ENCODE assay signal across 8 cellular contexts in the genomic region with DNA sequence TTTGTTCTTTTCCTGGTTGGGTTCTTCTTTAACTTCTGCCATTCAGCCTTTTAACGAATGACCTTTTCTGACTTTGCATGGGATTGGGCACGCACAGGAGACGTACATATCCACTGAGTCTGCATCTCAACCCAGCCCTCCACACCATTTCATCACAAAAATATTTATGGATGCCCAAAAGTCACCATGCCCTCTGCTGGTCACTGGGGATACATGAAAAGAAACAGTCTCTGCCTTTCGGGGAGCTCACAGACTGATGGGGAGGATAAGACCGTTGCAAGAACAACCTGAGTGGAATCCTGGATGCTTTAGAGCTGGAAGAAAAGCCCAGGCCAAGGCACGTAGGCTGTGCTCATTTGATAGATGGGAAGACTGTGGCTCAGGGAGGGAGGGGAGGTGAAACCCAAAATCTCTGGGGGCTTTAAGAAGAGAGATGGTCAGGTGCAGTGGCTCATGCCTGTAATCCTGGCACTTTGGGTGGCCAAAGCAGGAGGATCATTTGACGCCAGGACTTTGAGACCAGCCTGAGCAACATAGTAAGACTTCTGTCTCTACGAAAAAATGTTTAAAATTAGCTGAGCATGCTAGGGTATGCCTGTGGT. TPM values are rescaled to one million over a fixed set of nuclear protein-coding genes. Genes with fewer than 3 reads are reported as not detected.
DNase-seq lines count a peak whose midpoint lies in the region; ATAC-seq, FAIRE-seq and TF ChIP-seq lines count a peak whose summit lies in the region.

No MANE protein-coding gene starts in this region.

- no peak for TF ChIP-seq EP300 in GM12878 (IDR thresholded peaks at IDR 0.05; ENCODE audit: borderline replicate concordance in 1 of 2, control insufficient read depth in 1 of 2, low read depth in 2 of 2, low read length in 2 of 2)

- no peak overlapping the region for H3K4me2 ChIP-seq in GM12878 (ENCODE audit: control insufficient read depth, insufficient read depth)

- H3K9me3 ChIP-seq in GM12878 (replicated peaks; ENCODE audit: control insufficient read depth, insufficient read depth, low read length) = no peaks in the 10 kb centered on the region
- H3K9me3 ChIP-seq in kidney (ENCODE audit: control insufficient read depth in 1 of 2, low read length in 2 of 2) = no peaks in the 10 kb centered on the region
- H3K9me3 ChIP-seq in testis = no peaks in the 10 kb centered on the region

- H3K36me3 ChIP-seq in GM12878 (ENCODE audit: control insufficient read depth in 2 of 2, insufficient read depth in 2 of 2, low read length in 1 of 2) = no peaks in the 10 kb centered on the region
- H3K36me3 ChIP-seq in kidney (ENCODE audit: control insufficient read depth in 1 of 2, insufficient read depth in 2 of 2, low read length in 2 of 2) = no peaks in the 10 kb centered on the region
- no peaks in the 10 kb centered on the region for H3K36me3 ChIP-seq in testis (ENCODE audit: low read depth, missing control alignments)

- H3K27me3 ChIP-seq in GM12878 (replicated peaks in 1 of 2; ENCODE audit: control insufficient read depth in 2 of 2, insufficient read depth in 2 of 2, low read length in 1 of 2) (no peaks in the 10 kb centered on the region; a peak in 2 of 4 replicates), testis (no peaks in the 10 kb centered on the region)

- CTCF ChIA-PET in GM12878 (lab: Yijun Ruan, JAX) = interaction anchor here (0.5 to 2.3 kb wide), 25 partner anchors 9 to 269 kb away, joined by 3 to 31 read pairs (median 4); a partner anchor contains a TSS

- peak; percentile 92 for ATAC-seq in GM12878
- ATAC-seq in GM19397 (IDR thresholded peaks at IDR 0.05; ENCODE audit: unreplicated experiment) = no peak
- no peak for ATAC-seq in HG02759 (IDR thresholded peaks at IDR 0.05; ENCODE audit: unreplicated experiment)

- no peak overlapping the region for H2AFZ ChIP-seq in GM12878 (ENCODE audit: control insufficient read depth, low read depth, low read length)

- SMC1A ChIA-PET in GM12878 (lab: Charles Lee; ENCODE audit: uncharacterized antibody, unreplicated experiment) = interaction anchor here (0.6 to 2.8 kb wide), 13 partner anchors 9 to 101 kb away, joined by 3 to 14 read pairs (median 3); no protein-coding TSS in a partner anchor

- no peak overlapping the region for H3K27ac ChIP-seq in GM12878 (ENCODE audit: control insufficient read depth, insufficient read depth)
- H3K27ac ChIP-seq in kidney (ENCODE audit: low read depth in 2 of 2, low read length in 2 of 2) = no peak overlapping the region
- H3K27ac ChIP-seq in testis = no peak overlapping the region

- H3K4me1 ChIP-seq in GM12878 (ENCODE audit: control insufficient read depth, insufficient read depth, low read length) (no peaks in the 10 kb centered on the region), kidney (ENCODE audit: control insufficient read depth in 1 of 2, insufficient read depth in 1 of 2, low read depth in 1 of 2, low read length in 2 of 2) (no peaks in the 10 kb centered on the region), testis (no peaks in the 10 kb centered on the region)

- FAIRE-seq in GM12878 (lab: Jason Lieb, UNC) (peak; percentile 13), kidney (lab: Jason Lieb, UNC) (no peak)

- POLR2A ChIA-PET in GM12878 (lab: Charles Lee) = no interaction called here

- TF ChIP-seq RAD21 in GM12878 (IDR thresholded peaks at IDR 0.05; ENCODE audit: insufficient read depth, low read depth, low read length) = peak; percentile 49

- no peak for DNase-seq in AG09319 (ENCODE audit: extremely low read depth, low read depth)
- peak; percentile 51 for DNase-seq in GM12865 (ENCODE audit: low read depth)
- DNase-seq in NCI-H69 (lab: John Stamatoyannopoulos, UW) = peak; percentile 52
- no peak for DNase-seq in GM12878 (ENCODE audit: low read depth, low spot score)
- no peak for DNase-seq in kidney
- DNase-seq in testis = peak; percentile 49

- TF ChIP-seq CTCF in AG09319 (IDR thresholded peaks at IDR 0.05; ENCODE audit: low read depth, low read length) (peak; percentile 77), GM12865 (IDR thresholded peaks at IDR 0.05; ENCODE audit: insufficient read depth, low read depth, low read length, missing control alignments) (peak; percentile 61), GM12878 (IDR thresholded peaks at IDR 0.05 in 2 of 3, conservative IDR thresholded peaks at IDR 0.05 in 1 of 3; ENCODE audit: control insufficient read depth in 2 of 3, extremely low read depth in 1 of 3, insufficient read depth in 1 of 3, low read depth in 3 of 3, low read length in 3 of 3) (peak; percentile 64 to 74 (median 64)), kidney (IDR thresholded peaks at IDR 0.05; ENCODE audit: borderline replicate concordance, extremely low read depth, insufficient read depth) (peak; percentile 54), testis (IDR thresholded peaks at IDR 0.05) (peak in 2 of 3 experiments; percentile 64 to 66)

- BruUV-seq in GM12878 (replicated peaks; lab: Mats Ljungman, UMichigan) = no TSS peak

- no peaks in the 10 kb centered on the region for H3K79me2 ChIP-seq in GM12878 (ENCODE audit: control insufficient read depth, insufficient read depth, low read length)

- in situ Hi-C loops in GM12878 (cut with MboI) = no loop called here

- 4% methylated on average over 8 of the region's 8 CpGs for WGBS in GM12878 (ENCODE audit: insufficient coverage, insufficient replicate concordance, low lambda C conversion rate, missing lambda C conversion rate)
- 54% methylated on average over 8 of the region's 8 CpGs for WGBS in testis, 2 donors

- TF ChIP-seq POLR2A in GM12878 (IDR thresholded peaks at IDR 0.05; ENCODE audit: low read depth, low read length) (no peak), testis (IDR thresholded peaks at IDR 0.05) (no peak)

- RAD21 ChIA-PET in GM12878 (lab: Charles Lee; ENCODE audit: unreplicated experiment) = interaction anchor here (0.6 to 1.6 kb wide), 6 partner anchors 9 to 101 kb away, joined by 3 to 7 read pairs (median 5); no protein-coding TSS in a partner anchor

- H3K9ac ChIP-seq in GM12878 (ENCODE audit: control insufficient read depth, insufficient read depth, low read length) = no peak overlapping the region
- H3K9ac ChIP-seq in kidney (ENCODE audit: low read length in 2 of 2) = no peak overlapping the region

- H3K4me3 ChIP-seq in GM12865 (ENCODE audit: low read depth, low read length) = no peak overlapping the region
- no peak overlapping the region for H3K4me3 ChIP-seq in GM12878
- no peak overlapping the region for H3K4me3 ChIP-seq in kidney (ENCODE audit: low read length in 2 of 2)
- H3K4me3 ChIP-seq in testis = no peak overlapping the region

- no peaks in the 10 kb centered on the region for H4K20me1 ChIP-seq in GM12878 (ENCODE audit: control insufficient read depth, insufficient read depth)

- intact Hi-C loops in GM12878 (cut with micrococcal nuclease; ENCODE audit: unreplicated experiment) = loop anchor here (1.0 kb wide), 1 partner anchor 86 kb away; no protein-coding TSS in a partner anchor
- intact Hi-C loops in kidney (cut with DNase I) = loop anchor here (10.0 kb wide), 1 partner anchor 84 kb away; a partner anchor contains a TSS
- intact Hi-C loops in testis (cut with DNase I; ENCODE audit: low total_unique reads) = no loop called here

RNA-seq across cellular contexts. Expression of a gene that starts 7.9 kb away (rescaled TPM):
- total RNA-seq in GM12878 (2013; cell fraction: nucleolus; rRNA removed) = 5.4 and 5.6 TPM in 2 replicates
- 19.0 and 20.1 TPM in 2 replicates for total RNA-seq in GM12878 (2014; rRNA removed)
- total RNA-seq in GM12878 (2014; rRNA removed; fragmentation: Illumina TruSeq; extraction: Trizol) = 10.7 and 12.7 TPM in 2 replicates
- total RNA-seq in GM12878 (2021) = 44.8 and 54.8 TPM in 2 replicates
- polyA plus RNA-seq in GM12878 (2011; ENCODE audit: low read depth) = 2.0 TPM
- polyA plus RNA-seq in GM12878 (2011; rRNA removed) = 8.1 and 11.3 TPM in 2 replicates
- 17.2 and 28.6 TPM in 2 replicates for polyA plus RNA-seq in GM12878 (2011; cell fraction: cytosol; rRNA removed)
- polyA plus RNA-seq in GM12878 (2011; cell fraction: nucleus; rRNA removed) = 19.9 and 26.7 TPM in 2 replicates
- 36.2 and 51.8 TPM in 2 replicates for polyA plus RNA-seq in GM12878 (2012)
- polyA plus RNA-seq in GM12878 (2014; fragmentation: Illumina TruSeq; extraction: Trizol) = 0.41 and 7.3 TPM in 2 replicates
- polyA plus RNA-seq in GM12878 (2014; fragmentation: Nextera tagmentation; extraction: Ambion mirVana) = 10 to 100 TPM; 56.3 to 75.3 TPM
- polyA plus RNA-seq in GM12878 (2014; rRNA removed) = 52.3 and 59.0 TPM in 2 replicates
- polyA plus RNA-seq in GM12878 (2016; fragmentation: Nextera tagmentation; extraction: Ambion mirVana) = 100 to 1,000 TPM; 270 to 271 TPM
- polyA minus RNA-seq in GM12878 (2011; rRNA and poly(A)+ RNA removed) = 6.4 and 16.9 TPM in 2 replicates
- 22.2 and 29.9 TPM in 2 replicates for polyA minus RNA-seq in GM12878 (2011; cell fraction: cytosol; rRNA and poly(A)+ RNA removed)
- 6.8 and 8.8 TPM in 2 replicates for polyA minus RNA-seq in GM12878 (2011; cell fraction: nucleus; rRNA and poly(A)+ RNA removed)
- total RNA-seq in kidney = 507 TPM
- 315 TPM for polyA plus RNA-seq in kidney (ENCODE audit: insufficient read depth, low read depth, low replicate concordance)
- total RNA-seq in testis = 10 to 100 TPM; 20.1 to 30.7 TPM
- 77.1 TPM for polyA plus RNA-seq in testis (ENCODE audit: insufficient read depth, low read depth, low replicate concordance)

RNA-seq across cellular contexts. Expression of a gene that starts 11.2 kb away (rescaled TPM):
- total RNA-seq in GM12878 (2013; cell fraction: nucleolus; rRNA removed) = not detected in 2 replicates
- total RNA-seq in GM12878 (2014; rRNA removed) (not detected in 2 replicates), GM12878 (2014; rRNA removed; fragmentation: Illumina TruSeq; extraction: Trizol) (not detected in 2 replicates), GM12878 (2021) (not detected in 2 replicates), kidney (not detected), testis (1 to 10 TPM in 1 of 2 donors, not detected in 1; 4.6 TPM)
- polyA plus RNA-seq in GM12878 (2011; ENCODE audit: low read depth) = not detected
- polyA plus RNA-seq in GM12878 (2011; rRNA removed) (0.24 and 0.41 TPM in 2 replicates), GM12878 (2014; fragmentation: Illumina TruSeq; extraction: Trizol) (not detected in 2 replicates), GM12878 (2014; fragmentation: Nextera tagmentation; extraction: Ambion mirVana) (not detected), GM12878 (2014; rRNA removed) (not detected in 2 replicates), GM12878 (2016; fragmentation: Nextera tagmentation; extraction: Ambion mirVana) (not detected), kidney (ENCODE audit: insufficient read depth, low read depth, low replicate concordance) (25.5 TPM), testis (ENCODE audit: insufficient read depth, low read depth, low replicate concordance) (12.0 TPM)
- 0.33 and 0.46 TPM in 2 replicates for polyA plus RNA-seq in GM12878 (2011; cell fraction: cytosol; rRNA removed)
- polyA plus RNA-seq in GM12878 (2011; cell fraction: nucleus; rRNA removed) = 0.25 TPM in 1 of 2 replicates, not detected in the other
- polyA plus RNA-seq in GM12878 (2012) = 1.00 TPM in 1 of 2 replicates, not detected in the other
- not detected in 2 replicates for polyA minus RNA-seq in GM12878 (2011; rRNA and poly(A)+ RNA removed)
- polyA minus RNA-seq in GM12878 (2011; cell fraction: cytosol; rRNA and poly(A)+ RNA removed) = not detected in 2 replicates
- not detected in 2 replicates for polyA minus RNA-seq in GM12878 (2011; cell fraction: nucleus; rRNA and poly(A)+ RNA removed)

RNA-seq across cellular contexts. Expression of a gene that starts 25.1 kb away (rescaled TPM):
- not detected in 2 replicates for total RNA-seq in GM12878 (2013; cell fraction: nucleolus; rRNA removed)
- 10.0 and 11.0 TPM in 2 replicates for total RNA-seq in GM12878 (2014; rRNA removed)
- total RNA-seq in GM12878 (2014; rRNA removed; fragmentation: Illumina TruSeq; extraction: Trizol) = 7.6 and 7.9 TPM in 2 replicates
- total RNA-seq in GM12878 (2021) = 10.6 and 12.7 TPM in 2 replicates
- polyA plus RNA-seq in GM12878 (2011; ENCODE audit: low read depth) = not detected
- polyA plus RNA-seq in GM12878 (2011; rRNA removed) = 16.8 and 18.2 TPM in 2 replicates
- polyA plus RNA-seq in GM12878 (2011; cell fraction: cytosol; rRNA removed) = 75.7 and 90.2 TPM in 2 replicates
- polyA plus RNA-seq in GM12878 (2011; cell fraction: nucleus; rRNA removed) = 49.1 and 65.0 TPM in 2 replicates
- polyA plus RNA-seq in GM12878 (2012) = 3.3 and 5.2 TPM in 2 replicates
- 0.48 and 5.8 TPM in 2 replicates for polyA plus RNA-seq in GM12878 (2014; fragmentation: Illumina TruSeq; extraction: Trizol)
- polyA plus RNA-seq in GM12878 (2014; fragmentation: Nextera tagmentation; extraction: Ambion mirVana) = 10 to 100 TPM; 17.7 to 20.7 TPM
- polyA plus RNA-seq in GM12878 (2014; rRNA removed) = 16.2 and 18.8 TPM in 2 replicates
- 10 to 100 TPM; 20.1 to 22.3 TPM for polyA plus RNA-seq in GM12878 (2016; fragmentation: Nextera tagmentation; extraction: Ambion mirVana)
- 11.3 and 52.1 TPM in 2 replicates for polyA minus RNA-seq in GM12878 (2011; rRNA and poly(A)+ RNA removed)
- 19.8 and 20.5 TPM in 2 replicates for polyA minus RNA-seq in GM12878 (2011; cell fraction: cytosol; rRNA and poly(A)+ RNA removed)
- polyA minus RNA-seq in GM12878 (2011; cell fraction: nucleus; rRNA and poly(A)+ RNA removed) = 8.7 and 9.7 TPM in 2 replicates
- total RNA-seq in kidney = 258 TPM
- 191 TPM for polyA plus RNA-seq in kidney (ENCODE audit: insufficient read depth, low read depth, low replicate concordance)
- 10 to 100 TPM; 10.5 to 55.4 TPM for total RNA-seq in testis
- 22.4 TPM for polyA plus RNA-seq in testis (ENCODE audit: insufficient read depth, low read depth, low replicate concordance)

RNA-seq across cellular contexts. Expression of a gene that starts 32.0 kb away (rescaled TPM):
- not detected in 2 replicates for total RNA-seq in GM12878 (2013; cell fraction: nucleolus; rRNA removed)
- total RNA-seq in GM12878 (2014; rRNA removed) = not detected in 2 replicates
- not detected in 2 replicates for total RNA-seq in GM12878 (2014; rRNA removed; fragmentation: Illumina TruSeq; extraction: Trizol)
- not detected in 2 replicates for total RNA-seq in GM12878 (2021)
- not detected for polyA plus RNA-seq in GM12878 (2011; ENCODE audit: low read depth)
- polyA plus RNA-seq in GM12878 (2011; rRNA removed) = not detected in 2 replicates
- polyA plus RNA-seq in GM12878 (2011; cell fraction: cytosol; rRNA removed) = not detected in 2 replicates
- polyA plus RNA-seq in GM12878 (2011; cell fraction: nucleus; rRNA removed) = not detected in 2 replicates
- polyA plus RNA-seq in GM12878 (2012) = not detected in 2 replicates
- not detected in 2 replicates for polyA plus RNA-seq in GM12878 (2014; fragmentation: Illumina TruSeq; extraction: Trizol)
- not detected for polyA plus RNA-seq in GM12878 (2014; fragmentation: Nextera tagmentation; extraction: Ambion mirVana)
- not detected in 2 replicates for polyA plus RNA-seq in GM12878 (2014; rRNA removed)
- polyA plus RNA-seq in GM12878 (2016; fragmentation: Nextera tagmentation; extraction: Ambion mirVana) = not detected
- not detected in 2 replicates for polyA minus RNA-seq in GM12878 (2011; rRNA and poly(A)+ RNA removed)
- polyA minus RNA-seq in GM12878 (2011; cell fraction: cytosol; rRNA and poly(A)+ RNA removed) = not detected in 2 replicates
- polyA minus RNA-seq in GM12878 (2011; cell fraction: nucleus; rRNA and poly(A)+ RNA removed) = not detected in 2 replicates
- total RNA-seq in kidney = 27.9 TPM
- 15.3 TPM for polyA plus RNA-seq in kidney (ENCODE audit: insufficient read depth, low read depth, low replicate concordance)
- 1 to 10 TPM; 2.2 to 3.7 TPM for total RNA-seq in testis
- 2.6 TPM for polyA plus RNA-seq in testis (ENCODE audit: insufficient read depth, low read depth, low replicate concordance)

RNA-seq across cellular contexts. Expression of a gene that starts 35.6 kb away (rescaled TPM):
- total RNA-seq in GM12878 (2013; cell fraction: nucleolus; rRNA removed) = not detected in 2 replicates
- total RNA-seq in GM12878 (2014; rRNA removed) (not detected in 2 replicates), GM12878 (2014; rRNA removed; fragmentation: Illumina TruSeq; extraction: Trizol) (not detected in 2 replicates), GM12878 (2021) (not detected in 2 replicates), kidney (not detected), testis (not detected)
- polyA plus RNA-seq in GM12878 (2011; ENCODE audit: low read depth) = not detected
- polyA plus RNA-seq in GM12878 (2011; rRNA removed) (not detected in 2 replicates), GM12878 (2014; fragmentation: Illumina TruSeq; extraction: Trizol) (not detected in 2 replicates), GM12878 (2014; fragmentation: Nextera tagmentation; extraction: Ambion mirVana) (not detected), GM12878 (2014; rRNA removed) (not detected in 2 replicates), GM12878 (2016; fragmentation: Nextera tagmentation; extraction: Ambion mirVana) (not detected), kidney (ENCODE audit: insufficient read depth, low read depth, low replicate concordance) (not detected), testis (ENCODE audit: insufficient read depth, low read depth, low replicate concordance) (2.3 TPM)
- not detected in 2 replicates for polyA plus RNA-seq in GM12878 (2011; cell fraction: cytosol; rRNA removed)
- not detected in 2 replicates for polyA plus RNA-seq in GM12878 (2011; cell fraction: nucleus; rRNA removed)
- polyA plus RNA-seq in GM12878 (2012) = not detected in 2 replicates
- polyA minus RNA-seq in GM12878 (2011; rRNA and poly(A)+ RNA removed) = not detected in 2 replicates
- polyA minus RNA-seq in GM12878 (2011; cell fraction: cytosol; rRNA and poly(A)+ RNA removed) = not detected in 2 replicates
- polyA minus RNA-seq in GM12878 (2011; cell fraction: nucleus; rRNA and poly(A)+ RNA removed) = not detected in 2 replicates

Comparison
In these comparisons a context has a peak if more than half of its experiments do, and no peak if none do; other contexts are left out.
1. DNase-seq: peak in GM12865 (single experiment), NCI-H69 (single experiment) and testis (single experiment); none in AG09319 (single experiment), GM12878 (single experiment) and kidney (single experiment).
2. Peak in every context shown above with its lines, with median percentiles within 50 percentile points of each other: CTCF ChIP-seq.